ENCODE assay signal across 18 cellular contexts in the genomic region with DNA sequence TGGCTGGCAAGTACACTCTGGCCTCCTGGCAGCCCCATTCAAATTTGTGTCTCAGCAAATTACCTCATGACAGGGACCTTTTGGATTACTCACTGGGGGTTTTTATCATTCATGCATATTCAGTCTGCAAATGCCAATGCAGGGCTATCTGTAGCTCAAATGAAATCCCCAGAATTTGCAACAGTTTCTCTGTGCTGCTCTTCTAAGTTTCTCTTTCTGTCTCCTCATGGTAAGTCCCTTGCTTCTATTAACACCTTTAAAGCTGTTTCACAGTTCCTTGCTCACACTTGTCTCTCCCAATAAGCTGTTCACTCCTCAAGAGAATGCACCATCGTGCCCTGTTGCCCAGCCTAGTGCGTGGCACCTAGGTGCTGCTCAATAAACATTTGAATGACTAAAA. TPM values are rescaled to one million over a fixed set of nuclear protein-coding genes. Genes with fewer than 3 reads are reported as not detected.
DNase-seq lines count a peak whose midpoint lies in the region; ATAC-seq, FAIRE-seq and TF ChIP-seq lines count a peak whose summit lies in the region.
"Had no signal": no experiment of that assay in that cellular context is flagged by ENCODE, and none has a peak within 500 bp of the region (broad histone marks: within the 10 kb centered on the region; RNA-seq: fewer than 3 reads in every experiment).

No MANE protein-coding gene starts in this region.

- H3K27ac ChIP-seq in pancreas (no peak overlapping the region), esophagus squamous epithelium (no peak overlapping the region)
- H3K27ac ChIP-seq: neutrophil, tibial nerve had no signal

- TF ChIP-seq POLR2A in esophagus squamous epithelium (IDR thresholded peaks at IDR 0.05): no peak

- peak overlapping the region; percentile 33 for H3K4me3 Mint-ChIP-seq in activated naive CD8-positive, alpha-beta T cell
- H3K4me3 Mint-ChIP-seq: immature natural killer cell had no signal

- no peaks in the 10 kb centered on the region for H3K36me3 Mint-ChIP-seq in activated naive CD8-positive, alpha-beta T cell
- H3K36me3 Mint-ChIP-seq: immature natural killer cell had no signal

- intact Hi-C loops in pancreas (cut with DNase I) (no loop called here), esophagus squamous epithelium (cut with DNase I) (no loop called here)

- ATAC-seq in GM18867 (IDR thresholded peaks at IDR 0.05; ENCODE audit: unreplicated experiment): peak; percentile 57
- peak; percentile 46 for ATAC-seq in GM21381 (IDR thresholded peaks at IDR 0.05; ENCODE audit: unreplicated experiment)
- ATAC-seq in HG03039 (IDR thresholded peaks at IDR 0.05; ENCODE audit: unreplicated experiment): peak; percentile 58
- ATAC-seq in pancreas: no peak

- no peaks in the 10 kb centered on the region for H3K9me3 ChIP-seq in pancreas
- no peaks in the 10 kb centered on the region for H3K9me3 ChIP-seq in esophagus squamous epithelium
- H3K9me3 ChIP-seq: neutrophil, tibial nerve had no signal

- H3K4me3 ChIP-seq in pancreas (no peak overlapping the region), esophagus squamous epithelium (no peak overlapping the region)
- H3K4me3 ChIP-seq: tibial nerve had no signal

- peaks cover 29% of the 10 kb centered on the region for H3K4me1 Mint-ChIP-seq in activated naive CD8-positive, alpha-beta T cell (ENCODE audit: low read depth)

- no peak for TF ChIP-seq CTCF in pancreas (IDR thresholded peaks at IDR 0.05)
- no peak for TF ChIP-seq CTCF in esophagus squamous epithelium (IDR thresholded peaks at IDR 0.05)

- DNase-seq in NCI-H2196 treated with DMSO at 0.1 percent for 48 hours (lab: John Stamatoyannopoulos, UW; ENCODE audit: unreplicated experiment): no peak
- DNase-seq in pancreas: no peak
- DNase-seq in amygdala (lab: John Stamatoyannopoulos, UW): no peak
- DNase-seq in esophagus squamous epithelium (lab: John Stamatoyannopoulos, UW): no peak
- DNase-seq: activated CD4-positive, CD25-positive, alpha-beta regulatory T cell treated with anti-CD3 and anti-CD28 coated beads, Interleukin-2, amount 50 U/mL, for 72 hours; DMS153; immature natural killer cell; NCI-H1417; RPMI8226; stimulated activated CD4-positive, alpha-beta T cell treated with anti-CD3 and anti-CD28 coated beads, Interleukin-2, amount 100 ng/mL, for 48 hours had no signal

- no peaks in the 10 kb centered on the region for H3K9me3 Mint-ChIP-seq in activated naive CD8-positive, alpha-beta T cell (ENCODE audit: low read depth)
- H3K9me3 Mint-ChIP-seq: immature natural killer cell had no signal

- H3K36me3 ChIP-seq in pancreas (no peaks in the 10 kb centered on the region), esophagus squamous epithelium (no peaks in the 10 kb centered on the region)
- H3K36me3 ChIP-seq: neutrophil, tibial nerve had no signal

- no peak for FAIRE-seq in pancreas (lab: Jason Lieb, UNC)
- FAIRE-seq: astrocyte had no signal

- 71 to 81% methylated on average over 2 of the region's 2 CpGs for WGBS in pancreas, 2 donors
- 62 to 78% methylated on average over 2 of the region's 2 CpGs for WGBS in esophagus squamous epithelium, 2 donors

- peaks cover 11% of the 10 kb centered on the region for H3K27me3 Mint-ChIP-seq in activated naive CD8-positive, alpha-beta T cell

- H3K27me3 ChIP-seq in pancreas (no peaks in the 10 kb centered on the region), esophagus squamous epithelium (peaks cover 0 to 16% (median 0%) of the 10 kb centered on the region in 4 donors)
- H3K27me3 ChIP-seq: tibial nerve had no signal

- H3K27ac Mint-ChIP-seq in activated naive CD8-positive, alpha-beta T cell: peak overlapping the region; percentile 64
- H3K27ac Mint-ChIP-seq: immature natural killer cell had no signal

- peaks cover 0 to 5% (median 0%) of the 10 kb centered on the region in 3 donors for H3K4me1 ChIP-seq in pancreas
- peaks cover 8 to 30% (median 17%) of the 10 kb centered on the region in 3 donors for H3K4me1 ChIP-seq in esophagus squamous epithelium

RNA-seq across cellular contexts. Expression of a gene that starts 3.3 kb away (rescaled TPM):
- total RNA-seq in pancreas (1 to 10 TPM in 4 of 6 donors, under 1 TPM in 2; 0.66 to 3.6 (median 1.4) TPM), esophagus squamous epithelium (1 to 10 TPM in 1 of 4 donors, under 1 TPM in 3; 0.26 to 1.7 (median 0.64) TPM)
- 1 to 10 TPM; 1.0 to 1.5 TPM for polyA plus RNA-seq in pancreas
- total RNA-seq: epithelial cell of proximal tubule had no signal
- polyA plus RNA-seq: immature natural killer cell had no signal

Comparison
In these comparisons a context has a peak if more than half of its experiments do, and no peak if none do; other contexts are left out.
1. ATAC-seq: peak in GM18867 (single experiment), GM21381 (single experiment) and HG03039 (single experiment); none in pancreas (0 of 4).